In genomic region chr11:44596541-44597276, GRCh38 we compare ENCODE assay signal across 8 cellular contexts. TPM values are rescaled to one million over a fixed set of nuclear protein-coding genes. Genes with fewer than 3 reads are reported as not detected.
DNase-seq lines count a peak whose midpoint lies in the region; ATAC-seq and TF ChIP-seq lines count a peak whose summit lies in the region.

No MANE protein-coding gene starts in this region.

- no peaks in the 10 kb centered on the region for H3K27me3 ChIP-seq in mesendoderm (ENCODE audit: insufficient read depth, low read length, poor library complexity)
- H3K27me3 ChIP-seq in tibial artery = no peaks in the 10 kb centered on the region

- H4K8ac ChIP-seq in mesendoderm (ENCODE audit: low read depth, low read length) = no peak overlapping the region

- no peak overlapping the region for H3K18ac ChIP-seq in mesendoderm (ENCODE audit: low read length)

- peak; percentile 52 for ATAC-seq in GM19455 (IDR thresholded peaks at IDR 0.05; ENCODE audit: unreplicated experiment)

- no peak overlapping the region for H3K4ac ChIP-seq in mesendoderm (ENCODE audit: low read depth, low read length)

- H3K4me1 ChIP-seq in mesendoderm (ENCODE audit: control insufficient read depth, low read depth, low read length) = no peaks in the 10 kb centered on the region
- H3K4me1 ChIP-seq in tibial artery = peaks cover 8 to 100% (median 87%) of the 10 kb centered on the region in 4 donors

- H3K4me3 ChIP-seq in mesendoderm (ENCODE audit: low read length) (no peak overlapping the region), tibial artery (no peak overlapping the region)

- H3K9me3 ChIP-seq in tibial artery = no peaks in the 10 kb centered on the region

- in situ Hi-C loops in KBM-7 (cut with MboI; ENCODE audit: low pct_unique_long_range_greater_than_20kb, low sequenced_read_pairs) = no loop called here

- no CpG with 5 or more reads among the region's 12 CpGs for WGBS in mesendoderm (ENCODE audit: extremely low coverage, insufficient coverage, low lambda C conversion rate)

- no peak overlapping the region for H3K4me2 ChIP-seq in mesendoderm (ENCODE audit: low read length)

- H3K36me3 ChIP-seq in mesendoderm (ENCODE audit: control insufficient read depth, insufficient read depth, low read length) = no peaks in the 10 kb centered on the region
- peaks cover 0 to 12% (median 0%) of the 10 kb centered on the region in 3 donors for H3K36me3 ChIP-seq in tibial artery

- no peak overlapping the region for H3K9ac ChIP-seq in mesendoderm (ENCODE audit: low read length)

- peaks cover 89% of the 10 kb centered on the region for H3K4me1 Mint-ChIP-seq in activated T-helper 1 cell treated with anti-CD3 and anti-CD28 coated beads, Interleukin-12 subunit alpha, Interleukin-12 subunit beta, Interleukin-2, Interleukin-4 antibody, amounts not matched to agents 30 ng/mL and 10 ng/mL and 1 ng/mL, durations not matched to agents 14 hours and 24 hours and 36 hours (ENCODE audit: low read depth)

- H3K36me3 Mint-ChIP-seq in activated T-helper 1 cell treated with anti-CD3 and anti-CD28 coated beads, Interleukin-12 subunit alpha, Interleukin-12 subunit beta, Interleukin-2, Interleukin-4 antibody, amounts not matched to agents 30 ng/mL and 10 ng/mL and 1 ng/mL, durations not matched to agents 14 hours and 24 hours and 36 hours (ENCODE audit: low read depth) = peaks cover 65% of the 10 kb centered on the region

- intact Hi-C loops in activated T-helper 1 cell treated with anti-CD3 and anti-CD28 coated beads, Interleukin-12 subunit alpha, Interleukin-12 subunit beta, Interleukin-2, Interleukin-4 antibody, amounts not matched to agents 30 ng/mL and 10 ng/mL and 1 ng/mL, durations not matched to agents 14 hours and 24 hours and 36 hours (cut with micrococcal nuclease) = loop anchor here (1.0 kb wide), 4 partner anchors 16 to 31 kb away; partner anchors contain the start of gene CD82
- intact Hi-C loops in tibial artery (cut with DNase I; ENCODE audit: low total_unique reads) = no loop called here

- no peak for TF ChIP-seq CTCF in tibial artery (IDR thresholded peaks at IDR 0.05)

- no peaks in the 10 kb centered on the region for H3K9me3 Mint-ChIP-seq in activated T-helper 1 cell treated with anti-CD3 and anti-CD28 coated beads, Interleukin-12 subunit alpha, Interleukin-12 subunit beta, Interleukin-2, Interleukin-4 antibody, amounts not matched to agents 30 ng/mL and 10 ng/mL and 1 ng/mL, durations not matched to agents 14 hours and 24 hours and 36 hours

- peak overlapping the region; percentile 71 for H3K4me3 Mint-ChIP-seq in activated T-helper 1 cell treated with anti-CD3 and anti-CD28 coated beads, Interleukin-12 subunit alpha, Interleukin-12 subunit beta, Interleukin-2, Interleukin-4 antibody, amounts not matched to agents 30 ng/mL and 10 ng/mL and 1 ng/mL, durations not matched to agents 14 hours and 24 hours and 36 hours

- H3K27me3 Mint-ChIP-seq in activated T-helper 1 cell treated with anti-CD3 and anti-CD28 coated beads, Interleukin-12 subunit alpha, Interleukin-12 subunit beta, Interleukin-2, Interleukin-4 antibody, amounts not matched to agents 30 ng/mL and 10 ng/mL and 1 ng/mL, durations not matched to agents 14 hours and 24 hours and 36 hours (ENCODE audit: insufficient read depth) = no peaks in the 10 kb centered on the region

- no peak overlapping the region for H3K23ac ChIP-seq in mesendoderm (ENCODE audit: low read length)

- H4K5ac ChIP-seq in mesendoderm (ENCODE audit: low read length) = no peak overlapping the region

- H2BK120ac ChIP-seq in mesendoderm (ENCODE audit: low read depth, low read length) = no peak overlapping the region

- peak overlapping the region; percentile 96 for H3K27ac Mint-ChIP-seq in activated T-helper 1 cell treated with anti-CD3 and anti-CD28 coated beads, Interleukin-12 subunit alpha, Interleukin-12 subunit beta, Interleukin-2, Interleukin-4 antibody, amounts not matched to agents 30 ng/mL and 10 ng/mL and 1 ng/mL, durations not matched to agents 14 hours and 24 hours and 36 hours

- H3K79me2 ChIP-seq in mesendoderm (ENCODE audit: control insufficient read depth, insufficient read depth, low read length) = no peaks in the 10 kb centered on the region

- no peak overlapping the region for H2BK5ac ChIP-seq in mesendoderm (ENCODE audit: low read length)

- no peak overlapping the region for H2BK15ac ChIP-seq in mesendoderm (replicated peaks; ENCODE audit: low read depth)

- DNase-seq in KBM-7 (peak; percentile 16), mesendoderm (peak; percentile 13), tibial artery (no peak), amniotic stem cell (lab: John Stamatoyannopoulos, UW) (no peak), GOT3 (lab: John Stamatoyannopoulos, UW) (no peak), erythroblast (lab: John Stamatoyannopoulos, UW) (no peak)
- DNase-seq in activated T-helper 1 cell treated with anti-CD3 and anti-CD28 coated beads, Interleukin-12 subunit alpha, Interleukin-12 subunit beta, Interleukin-2, Interleukin-4 antibody, amounts not matched to agents 30 ng/mL and 10 ng/mL and 1 ng/mL, durations not matched to agents 14 hours and 24 hours and 36 hours (ENCODE audit: low spot score) = peak; percentile 87

- no peak overlapping the region for H3K56ac ChIP-seq in mesendoderm (ENCODE audit: low read length)

- H3K27ac ChIP-seq in mesendoderm (ENCODE audit: low read depth, low read length) = no peak overlapping the region
- H3K27ac ChIP-seq in tibial artery = peak overlapping the region; percentile 81 to 88

- H2AK5ac ChIP-seq in mesendoderm (ENCODE audit: low read length) = no peak overlapping the region

- no peaks in the 10 kb centered on the region for H3K79me1 ChIP-seq in mesendoderm (ENCODE audit: low read length)

- TF ChIP-seq POLR2A in erythroblast (IDR thresholded peaks at IDR 0.05; ENCODE audit: low read length) = no peak

RNA-seq across cellular contexts. Expression of gene CD82, which starts 31.2 kb away (rescaled TPM):
- 499 and 500 TPM in 2 replicates for total RNA-seq in activated T-helper 1 cell treated with anti-CD3 and anti-CD28 coated beads, Interleukin-12 subunit alpha, Interleukin-12 subunit beta, Interleukin-2, Interleukin-4 antibody, amounts not matched to agents 30 ng/mL and 10 ng/mL and 1 ng/mL, durations not matched to agents 14 hours and 24 hours and 36 hours
- 0.81 TPM for polyA plus RNA-seq in mesendoderm (2013, experiment 1 of 2)
- 0.91 TPM for polyA plus RNA-seq in mesendoderm (2013, experiment 2 of 2)

Comparison
In these comparisons a context has a peak if more than half of its experiments do, and no peak if none do; other contexts are left out.
1. DNase-seq: peak in KBM-7 (single experiment), activated T-helper 1 cell treated with anti-CD3 and anti-CD28 coated beads, Interleukin-12 subunit alpha, Interleukin-12 subunit beta, Interleukin-2, Interleukin-4 antibody, amounts not matched to agents 30 ng/mL and 10 ng/mL and 1 ng/mL, durations not matched to agents 14 hours and 24 hours and 36 hours (single experiment) and mesendoderm (single experiment); none in tibial artery (0 of 2), amniotic stem cell (single experiment), GOT3 (single experiment) and erythroblast (0 of 2).